26 cellular contexts compared by ENCODE assay signal in genomic region chr16:5196204-5196603, GRCh38.
"Had no signal": no experiment of that assay in that cellular context is flagged by ENCODE, and none has a peak within 500 bp of the region (broad histone marks: within the 10 kb centered on the region; RNA-seq: fewer than 3 reads in every experiment).

No MANE protein-coding gene starts in this region.

- H3K4me1 ChIP-seq: SJSA1 had no signal

- H3K27me3 ChIP-seq: brain microvascular endothelial cell, SJSA1 had no signal

- H3K9me3 ChIP-seq: SJSA1, SK-N-SH had no signal

- FAIRE-seq: colon had no signal

- DNase-seq: activated CD4-positive, alpha-beta T cell treated with anti-CD3 and anti-CD28 coated beads for 36 hours; activated CD4-positive, alpha-beta T cell treated with anti-CD3 and anti-CD28 coated beads, Interleukin-2, amount 10 ng/mL, durations not matched to agents 7 days and 5 days; activated CD4-positive, alpha-beta T cell treated with anti-CD3 and anti-CD28 coated beads, Interleukin-2, amount 50 U/mL, for 48 hours; activated CD8-positive, alpha-beta T cell treated with anti-CD3 and anti-CD28 coated beads, Interleukin-2, amount 10 ng/mL, durations not matched to agents 7 days and 5 days; activated gamma-delta T cell; activated naive CD4-positive, alpha-beta T cell treated with anti-CD3 and anti-CD28 coated beads, Interleukin-2, amount 10 ng/mL, durations not matched to agents 7 days and 5 days; activated naive CD8-positive, alpha-beta T cell treated with anti-CD3 and anti-CD28 coated beads, Interleukin-2, amount 50 U/mL, for 24 hours; activated T-cell treated with anti-CD3 and anti-CD28 coated beads, Interleukin-2, amount 50 U/mL, for 24 hours; aorta; brain microvascular endothelial cell; central memory CD4-positive, alpha-beta T cell; MM.1S; MV-4-11; NCI-H1092; NCI-H187 treated with DMSO at 0.1 percent for 48 hours; NCI-H2081 treated with DMSO at 0.1 percent for 48 hours; NCI-H345; NCI-H524 treated with DMSO at 0.1 percent for 48 hours; RPMI8226; SHP77 treated with DMSO at 0.1 percent for 48 hours; SK-N-SH had no signal

- H3K36me3 ChIP-seq: brain microvascular endothelial cell, SJSA1 had no signal

- H3K4me2 ChIP-seq: SK-N-SH had no signal

- H3K9ac ChIP-seq: SK-N-SH had no signal

- H3K4me3 ChIP-seq: SJSA1 had no signal

- H3K27ac ChIP-seq: brain microvascular endothelial cell, SJSA1 had no signal

- ATAC-seq: activated CD4-positive, alpha-beta T cell treated with anti-CD3 and anti-CD28 coated beads for 36 hours; activated CD4-positive, CD25-positive, alpha-beta regulatory T cell treated with anti-CD3 and anti-CD28 coated beads, Interleukin-2, amount 50 U/mL, for 24 hours; activated CD8-positive, alpha-beta T cell treated with anti-CD3 and anti-CD28 coated beads, Interleukin-2, amount 10 ng/mL, durations not matched to agents 7 days and 5 days; activated naive CD8-positive, alpha-beta T cell treated with anti-CD3 and anti-CD28 coated beads, Interleukin-2, amount 50 U/mL, for 24 hours; Panc1; WTC11 had no signal
